Comparison of ENCODE assay signal across 20 cellular contexts in the genomic region with DNA sequence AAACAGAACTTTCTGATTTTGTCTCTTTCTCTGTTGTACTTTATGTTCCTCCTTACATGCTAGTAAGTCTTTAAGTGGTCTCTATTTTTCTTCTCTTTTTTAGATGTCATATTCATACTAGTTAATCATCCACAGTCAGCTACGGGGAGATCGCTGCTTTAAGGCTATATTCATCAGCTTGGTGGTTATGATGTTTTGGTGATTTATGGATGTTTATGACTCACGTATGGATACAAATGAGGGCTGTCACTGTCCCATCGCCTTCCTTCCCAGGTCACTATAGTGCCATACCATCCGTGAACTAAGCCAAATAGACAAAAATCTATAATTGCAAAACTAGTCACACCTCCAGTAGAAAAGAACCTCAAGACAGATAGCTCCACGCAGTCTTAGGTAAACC.
DNase-seq lines count a peak whose midpoint lies in the region; ATAC-seq, FAIRE-seq and TF ChIP-seq lines count a peak whose summit lies in the region.
"Had no signal": no experiment of that assay in that cellular context is flagged by ENCODE, and none has a peak within 500 bp of the region (broad histone marks: within the 10 kb centered on the region; RNA-seq: fewer than 3 reads in every experiment).

No MANE protein-coding gene starts in this region.

- in situ Hi-C loops in mammary epithelial cell (cut with MboI; ENCODE audit: low sequenced_read_pairs in 2 of 2): no loop called here

- peaks cover 9% of the 10 kb centered on the region for H3K4me1 Mint-ChIP-seq in MCF 10A (ENCODE audit: insufficient read depth, unreplicated experiment)
- H3K4me1 Mint-ChIP-seq: CD14-positive monocyte, GM23338, IgD-negative memory B cell had no signal

- no peak for ATAC-seq in GM21381 (IDR thresholded peaks at IDR 0.05; ENCODE audit: unreplicated experiment)
- no peak for ATAC-seq in HG02610 (IDR thresholded peaks at IDR 0.05; ENCODE audit: unreplicated experiment)
- no peak for ATAC-seq in GM18861 (IDR thresholded peaks at IDR 0.05; ENCODE audit: unreplicated experiment)
- ATAC-seq: CD8-positive, alpha-beta T cell; GM23338 had no signal

- no peaks in the 10 kb centered on the region for H3K9me3 Mint-ChIP-seq in MCF 10A (ENCODE audit: unreplicated experiment)

- POLR2A ChIA-PET in MCF 10A (lab: Yijun Ruan, JAX): no interaction called here

- no peak overlapping the region for H3K27ac ChIP-seq in mammary epithelial cell (ENCODE audit: insufficient read depth, low read depth, low read length)
- H3K27ac ChIP-seq: 22Rv1, HL-60 had no signal

- peak overlapping the region; percentile 21 for H2AFZ ChIP-seq in mammary epithelial cell (ENCODE audit: low read depth, low read length)
- H2AFZ ChIP-seq: GM23338 had no signal

- no peaks in the 10 kb centered on the region for H3K9me3 ChIP-seq in mammary epithelial cell (replicated peaks; ENCODE audit: insufficient read depth, low read length)

- CTCF ChIA-PET in mammary epithelial cell (lab: Charles Lee; ENCODE audit: low non-redundant PET): no interaction called here
- CTCF ChIA-PET in MCF 10A (lab: Yijun Ruan, JAX): no interaction called here

- H3K79me2 ChIP-seq in mammary epithelial cell (ENCODE audit: insufficient read depth, low read length): no peaks in the 10 kb centered on the region

- no peak overlapping the region for H3K4me3 ChIP-seq in mammary epithelial cell (replicated peaks in 1 of 3; ENCODE audit: insufficient read depth in 1 of 3, low read depth in 2 of 3, low read length in 3 of 3)
- no peak overlapping the region for H3K4me3 ChIP-seq in fibroblast of mammary gland (ENCODE audit: control insufficient read depth, low read depth, low read length)
- H3K4me3 ChIP-seq: GM23338 had no signal

- H3K36me3 ChIP-seq in mammary epithelial cell (ENCODE audit: insufficient read depth, low read length): no peaks in the 10 kb centered on the region

- no TSS peak for BruUV-seq in mammary epithelial cell (replicated peaks; lab: Mats Ljungman, UMichigan)
- no TSS peak for BruUV-seq in MCF 10A (replicated peaks; lab: Mats Ljungman, UMichigan)

- 35% methylated on average over 6 of the region's 6 CpGs for WGBS in mammary epithelial cell (ENCODE audit: low coverage, missing lambda C conversion rate)

- H3K27me3 Mint-ChIP-seq in MCF 10A (ENCODE audit: insufficient read depth, unreplicated experiment): no peaks in the 10 kb centered on the region
- H3K27me3 Mint-ChIP-seq: IgD-negative memory B cell had no signal

- FAIRE-seq in RCC 7860 (lab: Jason Lieb, UNC): peak; percentile 90
- FAIRE-seq: D721Med had no signal

- peaks cover 40% of the 10 kb centered on the region for H3K4me1 ChIP-seq in mammary epithelial cell (ENCODE audit: insufficient read depth, low read length)

- TF ChIP-seq CTCF in mammary epithelial cell (conservative IDR thresholded peaks at IDR 0.05 in 1 of 2, IDR thresholded peaks at IDR 0.05 in 1 of 2; ENCODE audit: extremely low read depth in 1 of 2, insufficient read depth in 1 of 2, low read depth in 1 of 2, low read length in 2 of 2): no peak
- no peak for TF ChIP-seq CTCF in MCF 10A (IDR thresholded peaks at IDR 0.05; ENCODE audit: unreplicated experiment)
- TF ChIP-seq CTCF in fibroblast of mammary gland (conservative IDR thresholded peaks at IDR 0.05; ENCODE audit: control insufficient read depth, insufficient read depth, low read depth, low read length): no peak

- no peak overlapping the region for H3K27ac Mint-ChIP-seq in MCF 10A (ENCODE audit: low read depth, unreplicated experiment)
- H3K27ac Mint-ChIP-seq: CD14-positive monocyte; CD8-positive, alpha-beta T cell; GM23338; IgD-negative memory B cell had no signal

- no peaks in the 10 kb centered on the region for H3K27me3 ChIP-seq in mammary epithelial cell (ENCODE audit: insufficient read depth, low read length)

- no peaks in the 10 kb centered on the region for H4K20me1 ChIP-seq in mammary epithelial cell (ENCODE audit: insufficient read depth, low read length)

- no peak overlapping the region for H3K4me3 Mint-ChIP-seq in MCF 10A (ENCODE audit: unreplicated experiment)
- H3K4me3 Mint-ChIP-seq: CD14-positive monocyte; CD8-positive, alpha-beta T cell; GM23338; IgD-negative memory B cell had no signal

- intact Hi-C loops in mammary epithelial cell (cut with micrococcal nuclease): no loop called here
- intact Hi-C loops in MCF 10A (cut with micrococcal nuclease): no loop called here

- H3K36me3 Mint-ChIP-seq in MCF 10A (ENCODE audit: insufficient read depth, unreplicated experiment): no peaks in the 10 kb centered on the region
- H3K36me3 Mint-ChIP-seq: CD14-positive monocyte; CD8-positive, alpha-beta T cell; IgD-negative memory B cell had no signal

- DNase-seq in mammary epithelial cell: peak; percentile 10
- DNase-seq in MCF 10A (ENCODE audit: unreplicated experiment): no peak
- DNase-seq in RCC 7860 (ENCODE audit: low spot score): peak; percentile 83
- peak; percentile 42 for DNase-seq in fibroblast of mammary gland (ENCODE audit: low read depth)
- DNase-seq in NCI-H187 treated with DMSO at 0.1 percent for 48 hours (lab: John Stamatoyannopoulos, UW): no peak
- DNase-seq: CD8-positive, alpha-beta T cell; COR-L47; DMS153; DMS79 treated with DMSO at 0.1 percent for 48 hours; GF-D8; H7 had no signal

- dilution Hi-C loops in mammary epithelial cell (cut with HindIII; ENCODE audit: low sequenced_read_pairs): no loop called here

- H3K4me2 ChIP-seq in mammary epithelial cell (ENCODE audit: insufficient read depth, low read depth, low read length): no peak overlapping the region
- H3K4me2 ChIP-seq: GM23338 had no signal

- H3K9ac ChIP-seq in mammary epithelial cell (ENCODE audit: insufficient read depth, low read length): no peak overlapping the region

Comparison
In these comparisons a context has a peak if more than half of its experiments do, and no peak if none do; other contexts are left out.
1. DNase-seq: peak in mammary epithelial cell (single experiment), RCC 7860 (single experiment) and fibroblast of mammary gland (single experiment); none in MCF 10A (single experiment) and NCI-H187 treated with DMSO at 0.1 percent for 48 hours (single experiment).